8 cellular contexts compared by ENCODE assay signal in genomic region chrX:39152106-39152649, GRCh38.
DNase-seq lines count a peak whose midpoint lies in the region; ATAC-seq and TF ChIP-seq lines count a peak whose summit lies in the region.

No MANE protein-coding gene starts in this region.

- no peaks in the 10 kb centered on the region for H3K9me3 Mint-ChIP-seq in Caco-2 (ENCODE audit: unreplicated experiment)
- H3K9me3 Mint-ChIP-seq in naive thymus-derived CD8-positive, alpha-beta T cell, result no peaks in the 10 kb centered on the region

- CTCF ChIA-PET in Caco-2 (lab: Charles Lee), result interaction anchor here (0.7 to 1.1 kb wide), 3 partner anchors 11 to 384 kb away, joined by 3 to 8 read pairs (median 3); no protein-coding TSS in a partner anchor

- intact Hi-C loops in Caco-2 (cut with micrococcal nuclease; ENCODE audit: unreplicated experiment), result no loop called here
- intact Hi-C loops in dorsolateral prefrontal cortex (cut with DNase I), result no loop called here

- H3K27ac Mint-ChIP-seq in Caco-2 (ENCODE audit: unreplicated experiment), result no peak overlapping the region
- no peak overlapping the region for H3K27ac Mint-ChIP-seq in naive thymus-derived CD8-positive, alpha-beta T cell

- H3K36me3 Mint-ChIP-seq in Caco-2 (ENCODE audit: insufficient read depth, unreplicated experiment), result no peaks in the 10 kb centered on the region
- H3K36me3 Mint-ChIP-seq in naive thymus-derived CD8-positive, alpha-beta T cell, result no peaks in the 10 kb centered on the region

- H3K4me3 ChIP-seq in Caco-2 (ENCODE audit: low read depth, low read length) (no peak overlapping the region), dorsolateral prefrontal cortex (no peak overlapping the region)

- POLR2A ChIA-PET in Caco-2 (lab: Charles Lee), result no interaction called here
- POLR2A ChIA-PET in naive thymus-derived CD8-positive, alpha-beta T cell (lab: Charles Lee), result no interaction called here

- H3K27me3 Mint-ChIP-seq in Caco-2 (ENCODE audit: insufficient read depth, unreplicated experiment), result peaks cover 2% of the 10 kb centered on the region
- H3K27me3 Mint-ChIP-seq in naive thymus-derived CD8-positive, alpha-beta T cell, result peaks cover 0 to 2% (median 0%) of the 10 kb centered on the region in 5 donors

- H3K27me3 ChIP-seq in Caco-2 (replicated peaks; ENCODE audit: control insufficient read depth, insufficient read depth, low read length) (no peaks in the 10 kb centered on the region), dorsolateral prefrontal cortex (peaks cover 0 to 73% (median 15%) of the 10 kb centered on the region in 45 donors)

- peak; percentile 34 to 41 for DNase-seq in Caco-2
- peak; percentile 31 to 38 for DNase-seq in Kasumi-1 (lab: John Stamatoyannopoulos, UW)
- DNase-seq in SK-MEL-5 (ENCODE audit: low read depth, low spot score), result peak; percentile 34
- DNase-seq in dorsolateral prefrontal cortex, result no peak
- peak in 8 of 10 donors; percentile 3 to 31 (median 20) for DNase-seq in naive thymus-derived CD8-positive, alpha-beta T cell
- no peak for DNase-seq in HCEC 1CT

- in situ Hi-C loops in SK-MEL-5 (cut with HindIII; ENCODE audit: low pct_unique_long_range_greater_than_20kb, low sequenced_read_pairs), result no loop called here

- no peaks in the 10 kb centered on the region for H3K4me1 Mint-ChIP-seq in Caco-2 (ENCODE audit: low read depth, unreplicated experiment)
- H3K4me1 Mint-ChIP-seq in naive thymus-derived CD8-positive, alpha-beta T cell, result peaks cover 0 to 8% (median 0%) of the 10 kb centered on the region in 4 donors

- H3K4me3 Mint-ChIP-seq in Caco-2 (ENCODE audit: unreplicated experiment), result no peak overlapping the region
- H3K4me3 Mint-ChIP-seq in naive thymus-derived CD8-positive, alpha-beta T cell, result no peak overlapping the region

- no peaks in the 10 kb centered on the region for H3K4me1 ChIP-seq in Caco-2

- no peaks in the 10 kb centered on the region for H3K9me3 ChIP-seq in Caco-2

- peak in 1 of 2 donors; percentile 39 for ATAC-seq in naive thymus-derived CD8-positive, alpha-beta T cell
- ATAC-seq in HG03457 (IDR thresholded peaks at IDR 0.05; ENCODE audit: unreplicated experiment) (no peak), GM18519 (IDR thresholded peaks at IDR 0.05; ENCODE audit: low FRiP score, unreplicated experiment) (no peak)

- no TSS peak for BruUV-seq in Caco-2 (replicated peaks; lab: Mats Ljungman, UMichigan)

- TF ChIP-seq CTCF in Caco-2 (IDR thresholded peaks at IDR 0.05; ENCODE audit: insufficient read depth in 1 of 2, low read depth in 1 of 2, low read length in 1 of 2, severe bottlenecking in 1 of 2, unreplicated experiment in 1 of 2) (peak in 1 of 2 experiments; percentile 51), dorsolateral prefrontal cortex (IDR thresholded peaks at IDR 0.05 in 54 of 56, conservative IDR thresholded peaks at IDR 0.05 in 2 of 56; ENCODE audit: low read depth in 1 of 56, partially characterized antibody in 56 of 56) (peak in 50 of 56 donors; percentile 10 to 60 (median 39))

- no peaks in the 10 kb centered on the region for H3K36me3 ChIP-seq in Caco-2 (ENCODE audit: control insufficient read depth, insufficient read depth, low read length)

- no peak overlapping the region for H3K27ac ChIP-seq in dorsolateral prefrontal cortex

Comparison
In these comparisons a context has a peak if more than half of its experiments do, and no peak if none do; other contexts are left out.
1. DNase-seq: peak in Caco-2 (2 of 2), Kasumi-1 (2 of 2), SK-MEL-5 (single experiment) and naive thymus-derived CD8-positive, alpha-beta T cell (8 of 10); none in dorsolateral prefrontal cortex (0 of 10) and HCEC 1CT (single experiment).